ENCODE assay signal across 24 cellular contexts in the genomic region with DNA sequence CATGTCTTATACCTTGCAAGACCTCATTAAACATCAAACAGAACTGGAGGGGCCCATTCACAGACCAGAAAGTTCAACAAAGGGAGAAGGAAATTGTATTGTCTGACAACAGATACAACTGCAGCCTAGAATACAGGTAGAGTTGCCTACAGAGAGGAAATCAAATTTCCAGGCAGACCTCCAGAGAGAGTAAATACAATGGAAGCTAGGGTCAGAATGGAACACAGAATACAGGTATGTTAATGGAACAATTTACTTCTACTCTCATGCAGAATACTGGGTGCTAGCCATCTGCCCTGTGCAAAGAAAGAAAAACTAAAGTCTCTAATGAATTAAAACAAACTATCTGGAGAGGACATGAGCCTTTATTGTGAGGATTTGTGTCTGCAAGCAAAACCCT. TPM values are rescaled to one million over a fixed set of nuclear protein-coding genes. Genes with fewer than 3 reads are reported as not detected.
DNase-seq lines count a peak whose midpoint lies in the region; ATAC-seq and TF ChIP-seq lines count a peak whose summit lies in the region.
"Had no signal": no experiment of that assay in that cellular context is flagged by ENCODE, and none has a peak within 500 bp of the region (broad histone marks: within the 10 kb centered on the region; RNA-seq: fewer than 3 reads in every experiment).

No MANE protein-coding gene starts in this region.

- no peak overlapping the region for H4K5ac ChIP-seq in H9 (ENCODE audit: insufficient read length, low read depth, low read length)

- no peaks in the 10 kb centered on the region for H3K27me3 ChIP-seq in H9 (ENCODE audit: insufficient read depth, low read length)
- H3K27me3 ChIP-seq: BE2C, BLaER1 had no signal

- no peak overlapping the region for H3K14ac ChIP-seq in H9 (ENCODE audit: insufficient read depth, low read length)

- H2AFZ ChIP-seq in H9 (ENCODE audit: low read length), result no peak overlapping the region

- no peak overlapping the region for H3K4me2 ChIP-seq in H9 (ENCODE audit: insufficient read depth, insufficient read length, low read length)
- H3K4me2 ChIP-seq: BLaER1 had no signal

- H2BK20ac ChIP-seq in H9 (ENCODE audit: low read depth, low read length, poor library complexity, severe bottlenecking), result no peak overlapping the region

- DNase-seq in H9 (no peak), WTC11 (ENCODE audit: low spot score) (no peak), glutamatergic neuron (no peak)
- no peak for DNase-seq in effector CD8-positive, alpha-beta T cell (lab: John Stamatoyannopoulos, UW)
- DNase-seq: 8988T; ACHN; BE2C; C1 segment of cervical spinal cord; CD4-positive, alpha-beta memory T cell; CD4-positive, CD25-positive, alpha-beta regulatory T cell; CD8-positive, alpha-beta memory T cell; COR-L47; DMS 273 treated with DMSO at 0.1 percent for 48 hours; DMS153; DMS53; DMS79; DND-41; EL; GDM1 had no signal

- H2BK120ac ChIP-seq in H9 (ENCODE audit: low read depth, low read length, poor library complexity, severe bottlenecking), result no peak overlapping the region

- H4K8ac ChIP-seq in H9 (replicated peaks; ENCODE audit: insufficient read length, low read depth, low read length), result no peak overlapping the region

- H3K27me3 Mint-ChIP-seq in H9 (ENCODE audit: low read depth) (no peaks in the 10 kb centered on the region; the same call in 1 of the 2 replicates), WTC11 (ENCODE audit: low read depth) (no peaks in the 10 kb centered on the region), glutamatergic neuron (ENCODE audit: unreplicated experiment) (no peaks in the 10 kb centered on the region)

- H4K91ac ChIP-seq in H9 (ENCODE audit: insufficient read length, low read depth, low read length), result no peak overlapping the region

- H3K4me3 Mint-ChIP-seq in H9 (no peak overlapping the region), WTC11 (no peak overlapping the region), glutamatergic neuron (ENCODE audit: unreplicated experiment) (no peak overlapping the region)
- H3K4me3 Mint-ChIP-seq: CD14-positive monocyte; CD4-positive, alpha-beta memory T cell; CD4-positive, CD25-positive, alpha-beta regulatory T cell; CD8-positive, alpha-beta memory T cell had no signal

- H3K79me2 ChIP-seq in H9 (ENCODE audit: insufficient read depth, low read length), result no peaks in the 10 kb centered on the region

- H3K23me2 ChIP-seq in H9 (ENCODE audit: insufficient read length, low read depth, low read length, poor library complexity, severe bottlenecking), result no peaks in the 10 kb centered on the region

- POLR2A ChIA-PET in WTC11 (lab: Charles Lee), result no interaction called here

- H4K20me1 ChIP-seq in H9 (ENCODE audit: control insufficient read depth, insufficient read depth, insufficient read length), result no peaks in the 10 kb centered on the region
- H4K20me1 ChIP-seq: BLaER1 had no signal

- peaks cover 15 to 18% of the 10 kb centered on the region in 2 experiments for H3K4me1 Mint-ChIP-seq in H9
- H3K4me1 Mint-ChIP-seq in WTC11, result peaks cover 18% of the 10 kb centered on the region
- H3K4me1 Mint-ChIP-seq in glutamatergic neuron (ENCODE audit: low read depth, unreplicated experiment), result no peaks in the 10 kb centered on the region
- H3K4me1 Mint-ChIP-seq: CD14-positive monocyte; CD4-positive, alpha-beta memory T cell; CD4-positive, CD25-positive, alpha-beta regulatory T cell; CD8-positive, alpha-beta memory T cell had no signal

- H3K4me1 ChIP-seq in H9 (ENCODE audit: insufficient read depth, low read length), result no peaks in the 10 kb centered on the region
- H3K4me1 ChIP-seq: BLaER1 had no signal

- no peak overlapping the region for H3K27ac ChIP-seq in H9 (ENCODE audit: insufficient read length, low read depth, low read length)
- H3K27ac ChIP-seq: BLaER1 had no signal

- no peak overlapping the region for H3K4ac ChIP-seq in H9 (ENCODE audit: low read depth, low read length)

- H3K27ac Mint-ChIP-seq in H9 (peak overlapping the region in 2 of 3 experiments; percentile 6 to 68; a peak in 1 of 7 replicates), WTC11 (peak overlapping the region; percentile 38; the same call in 1 of the 2 replicates), glutamatergic neuron (ENCODE audit: unreplicated experiment) (no peak overlapping the region)
- H3K27ac Mint-ChIP-seq: CD14-positive monocyte; CD4-positive, alpha-beta memory T cell; CD4-positive, CD25-positive, alpha-beta regulatory T cell; CD8-positive, alpha-beta memory T cell had no signal

- H3T11ph ChIP-seq in H9 (ENCODE audit: low read length), result no peak overlapping the region

- H3K36me3 Mint-ChIP-seq in H9 (ENCODE audit: insufficient read depth in 1 of 3, low read depth in 3 of 3) (no peaks in the 10 kb centered on the region), WTC11 (no peaks in the 10 kb centered on the region), glutamatergic neuron (ENCODE audit: unreplicated experiment) (no peaks in the 10 kb centered on the region)
- H3K36me3 Mint-ChIP-seq: CD14-positive monocyte; CD4-positive, alpha-beta memory T cell; CD4-positive, CD25-positive, alpha-beta regulatory T cell; CD8-positive, alpha-beta memory T cell had no signal

- no peaks in the 10 kb centered on the region for H3K9me3 ChIP-seq in H9 (ENCODE audit: control insufficient read depth, low read depth, low read length)
- H3K9me3 ChIP-seq: BE2C, BLaER1 had no signal

- H3K79me1 ChIP-seq in H9 (ENCODE audit: insufficient read depth, low read depth, low read length, poor library complexity, severe bottlenecking), result no peaks in the 10 kb centered on the region

- no peak overlapping the region for H3K56ac ChIP-seq in H9 (ENCODE audit: insufficient read length, low read depth, low read length)

- no peak overlapping the region for H3K9ac ChIP-seq in H9 (ENCODE audit: extremely low read depth, insufficient read length, low read length)
- H3K9ac ChIP-seq: BLaER1 had no signal

- CTCF ChIA-PET in WTC11 (lab: Charles Lee), result no interaction called here

- TF ChIP-seq CTCF in H9 (conservative IDR thresholded peaks at IDR 0.05) (no peak), WTC11 (IDR thresholded peaks at IDR 0.05) (no peak), glutamatergic neuron (IDR thresholded peaks at IDR 0.05; ENCODE audit: partially characterized antibody, unreplicated experiment) (no peak)

- no peak overlapping the region for H2BK12ac ChIP-seq in H9 (ENCODE audit: insufficient read length, low read depth, low read length)

- H2BK15ac ChIP-seq in H9 (ENCODE audit: low read depth, low read length), result no peak overlapping the region

- H2BK5ac ChIP-seq in H9 (ENCODE audit: insufficient read length, low read length), result no peak overlapping the region

- no peak overlapping the region for H3K23ac ChIP-seq in H9 (ENCODE audit: insufficient read length, low read depth, low read length)

- no peak overlapping the region for H2AK5ac ChIP-seq in H9 (ENCODE audit: insufficient read length, low read length)

- ATAC-seq in WTC11 (peak; percentile 95), GM21825 (IDR thresholded peaks at IDR 0.05; ENCODE audit: unreplicated experiment) (no peak)
- ATAC-seq: GM12878 had no signal

- H3K9me3 Mint-ChIP-seq in H9 (no peaks in the 10 kb centered on the region), WTC11 (no peaks in the 10 kb centered on the region), glutamatergic neuron (ENCODE audit: unreplicated experiment) (no peaks in the 10 kb centered on the region)

- no peak overlapping the region for H3K18ac ChIP-seq in H9 (ENCODE audit: insufficient read length, low read depth, low read length)

TF ChIP-seq in WTC11, 78 proteins besides CTCF, POLR2A, EP300 and RAD21 (continues in another document):
- TF ChIP-seq SMAD4 (CRISPR knock-in tag; IDR thresholded peaks at IDR 0.05), result no peak
- TF ChIP-seq KAT7 (CRISPR knock-in tag; IDR thresholded peaks at IDR 0.05; ENCODE audit: borderline replicate concordance), result no peak
- no peak for TF ChIP-seq GTF2I (CRISPR knock-in tag; conservative IDR thresholded peaks at IDR 0.05)
- TF ChIP-seq ERG (CRISPR knock-in tag; IDR thresholded peaks at IDR 0.05), result no peak

RNA-seq across cellular contexts. Expression of gene ALK, which starts 31.6 kb away (rescaled TPM):
- not detected in 2 replicates for total RNA-seq in H9 (2021)
- total RNA-seq in WTC11 (2021), result 0.09 to 0.11 TPM in 2 of 3 replicates, not detected in the other
- total RNA-seq in glutamatergic neuron (ENCODE audit: unreplicated experiment), result 9.6 TPM
- total RNA-seq: CD4-positive, alpha-beta memory T cell; CD4-positive, CD25-positive, alpha-beta regulatory T cell; CD8-positive, alpha-beta memory T cell; G401; GM12878 had no signal
